ENCODE assay signal across 1 cellular context in genomic region chr3:57777774-57778173, GRCh38.
TF ChIP-seq lines count a peak whose summit lies in the region.

No MANE protein-coding gene starts in this region.

TF ChIP-seq in IMR-90, 13 proteins besides CTCF, POLR2A, EP300 and RAD21:
- TF ChIP-seq RCOR1 (IDR thresholded peaks at IDR 0.05; ENCODE audit: insufficient replicate concordance, low read length) (no peak), MAZ (IDR thresholded peaks at IDR 0.05; ENCODE audit: borderline replicate concordance, low read depth, low read length) (no peak), FOS (IDR thresholded peaks at IDR 0.05; ENCODE audit: low read depth, low read length) (no peak), CEBPB (IDR thresholded peaks at IDR 0.05; ENCODE audit: low read depth, low read length) (no peak), NFE2L2 (IDR thresholded peaks at IDR 0.05; ENCODE audit: low read depth, low read length) (no peak), MXI1 (IDR thresholded peaks at IDR 0.05; ENCODE audit: borderline replicate concordance, low read depth, low read length) (no peak), SMC3 (IDR thresholded peaks at IDR 0.05; ENCODE audit: low read depth, low read length) (no peak), MAFK (IDR thresholded peaks at IDR 0.05; ENCODE audit: low read depth, low read length) (no peak), RFX5 (IDR thresholded peaks at IDR 0.05; ENCODE audit: low read depth, low read length) (no peak), CHD1 (IDR thresholded peaks at IDR 0.05; ENCODE audit: low read depth, low read length) (no peak), BHLHE40 (IDR thresholded peaks at IDR 0.05; ENCODE audit: low read depth, low read length) (no peak)
- TF ChIP-seq, protein P1, sequence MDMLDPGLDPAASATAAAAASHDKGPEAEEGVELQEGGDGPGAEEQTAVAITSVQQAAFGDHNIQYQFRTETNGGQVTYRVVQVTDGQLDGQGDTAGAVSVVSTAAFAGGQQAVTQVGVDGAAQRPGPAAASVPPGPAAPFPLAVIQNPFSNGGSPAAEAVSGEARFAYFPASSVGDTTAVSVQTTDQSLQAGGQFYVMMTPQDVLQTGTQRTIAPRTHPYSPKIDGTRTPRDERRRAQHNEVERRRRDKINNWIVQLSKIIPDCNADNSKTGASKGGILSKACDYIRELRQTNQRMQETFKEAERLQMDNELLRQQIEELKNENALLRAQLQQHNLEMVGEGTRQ (IDR thresholded peaks at IDR 0.05; ENCODE audit: low read depth, low read length): no peak
- TF ChIP-seq, protein P2, sequence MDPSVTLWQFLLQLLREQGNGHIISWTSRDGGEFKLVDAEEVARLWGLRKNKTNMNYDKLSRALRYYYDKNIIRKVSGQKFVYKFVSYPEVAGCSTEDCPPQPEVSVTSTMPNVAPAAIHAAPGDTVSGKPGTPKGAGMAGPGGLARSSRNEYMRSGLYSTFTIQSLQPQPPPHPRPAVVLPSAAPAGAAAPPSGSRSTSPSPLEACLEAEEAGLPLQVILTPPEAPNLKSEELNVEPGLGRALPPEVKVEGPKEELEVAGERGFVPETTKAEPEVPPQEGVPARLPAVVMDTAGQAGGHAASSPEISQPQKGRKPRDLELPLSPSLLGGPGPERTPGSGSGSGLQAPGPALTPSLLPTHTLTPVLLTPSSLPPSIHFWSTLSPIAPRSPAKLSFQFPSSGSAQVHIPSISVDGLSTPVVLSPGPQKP (IDR thresholded peaks at IDR 0.05; ENCODE audit: borderline replicate concordance, low read depth, low read length): no peak
